In the genomic region with DNA sequence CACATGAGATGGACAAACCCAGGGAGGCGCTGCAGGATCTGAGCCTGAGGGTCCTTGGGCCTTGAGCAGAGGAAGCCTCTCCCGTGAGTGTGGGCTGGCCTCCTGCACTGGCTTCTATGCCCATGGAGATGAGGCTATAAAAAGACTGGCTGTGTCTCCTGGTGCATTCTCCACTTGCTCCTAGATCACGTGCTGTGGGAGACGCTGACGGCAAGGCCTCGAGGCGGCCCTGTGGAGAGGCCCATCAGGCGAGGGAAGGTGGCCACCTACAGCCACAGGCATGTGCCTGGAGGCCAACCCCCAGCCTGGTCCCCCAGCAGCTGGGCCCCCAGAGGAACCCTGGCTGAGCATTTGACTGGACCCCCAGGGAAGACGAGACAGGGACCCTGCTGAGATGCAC, we compare ENCODE assay signal across 18 cellular contexts.
"Had no signal": no experiment of that assay in that cellular context is flagged by ENCODE, and none has a peak within 500 bp of the region (broad histone marks: within the 10 kb centered on the region; RNA-seq: fewer than 3 reads in every experiment).

No MANE protein-coding gene starts in this region.

- H3K4me2 ChIP-seq: smooth muscle cell had no signal

- H3K27ac ChIP-seq: esophagus squamous epithelium, pancreas, upper lobe of left lung had no signal

- H3K9me3 ChIP-seq: pancreas, upper lobe of left lung had no signal

- H3K27me3 Mint-ChIP-seq: activated B cell treated with CpG ODN at 0.5 μM for 24 hours; activated CD4-positive, alpha-beta memory T cell treated with anti-CD3 and anti-CD28 coated beads for 36 hours; activated CD4-positive, alpha-beta T cell treated with anti-CD3 and anti-CD28 coated beads for 36 hours; activated naive CD4-positive, alpha-beta T cell treated with anti-CD3 and anti-CD28 coated beads, Interleukin-2, amount 10 ng/mL, durations not matched to agents 7 days and 5 days had no signal

- ATAC-seq: activated CD4-positive, alpha-beta T cell treated with anti-CD3 and anti-CD28 coated beads for 36 hours; activated T-cell treated with anti-CD3 and anti-CD28 coated beads, Interleukin-2, amount 50 U/mL, for 72 hours; sciatic nerve had no signal

- H3K27ac Mint-ChIP-seq: activated B cell treated with CpG ODN at 0.5 μM for 24 hours; activated CD4-positive, alpha-beta memory T cell treated with anti-CD3 and anti-CD28 coated beads for 36 hours; activated CD4-positive, alpha-beta T cell treated with anti-CD3 and anti-CD28 coated beads for 36 hours; activated naive CD4-positive, alpha-beta T cell treated with anti-CD3 and anti-CD28 coated beads, Interleukin-2, amount 10 ng/mL, durations not matched to agents 7 days and 5 days; endodermal cell; mesothelial cell of epicardium; nephron had no signal

- H3K27me3 ChIP-seq: esophagus squamous epithelium, pancreas, upper lobe of left lung had no signal

- H3K36me3 ChIP-seq: pancreas had no signal

- H3K4me1 ChIP-seq: esophagus squamous epithelium, pancreas, upper lobe of left lung had no signal

- DNase-seq: activated B cell treated with CpG ODN at 0.5 μM for 24 hours; activated CD4-positive, alpha-beta memory T cell treated with anti-CD3 and anti-CD28 coated beads for 36 hours; activated CD4-positive, alpha-beta T cell treated with anti-CD3 and anti-CD28 coated beads for 36 hours; activated effector memory CD4-positive, alpha-beta T cell treated with Interleukin-2 at 50 U/mL for 16 hours; activated T-cell treated with anti-CD3 and anti-CD28 coated beads, Interleukin-2, amount 50 U/mL, for 72 hours; amygdala; cortex of kidney; endodermal cell; esophagus squamous epithelium; stimulated activated CD4-positive, alpha-beta T cell treated with anti-CD3 and anti-CD28 coated beads, Interleukin-4, amount 100 ng/mL, for 1 hour; stimulated activated naive CD4-positive, alpha-beta T cell; upper lobe of left lung had no signal

- H3K9me3 Mint-ChIP-seq: activated B cell treated with CpG ODN at 0.5 μM for 24 hours; activated CD4-positive, alpha-beta memory T cell treated with anti-CD3 and anti-CD28 coated beads for 36 hours; activated naive CD4-positive, alpha-beta T cell treated with anti-CD3 and anti-CD28 coated beads, Interleukin-2, amount 10 ng/mL, durations not matched to agents 7 days and 5 days; activated T-cell treated with anti-CD3 and anti-CD28 coated beads, Interleukin-2, amount 50 U/mL, for 72 hours; endodermal cell; mesothelial cell of epicardium; nephron had no signal

- H3K4me3 ChIP-seq: esophagus squamous epithelium, pancreas, smooth muscle cell, upper lobe of left lung had no signal

- H3K4me1 Mint-ChIP-seq: activated B cell treated with CpG ODN at 0.5 μM for 24 hours; activated CD4-positive, alpha-beta T cell treated with anti-CD3 and anti-CD28 coated beads for 36 hours had no signal

- H3K4me3 Mint-ChIP-seq: activated B cell treated with CpG ODN at 0.5 μM for 24 hours; activated CD4-positive, alpha-beta memory T cell treated with anti-CD3 and anti-CD28 coated beads for 36 hours; activated CD4-positive, alpha-beta T cell treated with anti-CD3 and anti-CD28 coated beads for 36 hours; activated naive CD4-positive, alpha-beta T cell treated with anti-CD3 and anti-CD28 coated beads, Interleukin-2, amount 10 ng/mL, durations not matched to agents 7 days and 5 days; activated T-cell treated with anti-CD3 and anti-CD28 coated beads, Interleukin-2, amount 50 U/mL, for 72 hours; endodermal cell; mesothelial cell of epicardium; nephron had no signal
